1 cellular context compared by ENCODE assay signal in the genomic region with DNA sequence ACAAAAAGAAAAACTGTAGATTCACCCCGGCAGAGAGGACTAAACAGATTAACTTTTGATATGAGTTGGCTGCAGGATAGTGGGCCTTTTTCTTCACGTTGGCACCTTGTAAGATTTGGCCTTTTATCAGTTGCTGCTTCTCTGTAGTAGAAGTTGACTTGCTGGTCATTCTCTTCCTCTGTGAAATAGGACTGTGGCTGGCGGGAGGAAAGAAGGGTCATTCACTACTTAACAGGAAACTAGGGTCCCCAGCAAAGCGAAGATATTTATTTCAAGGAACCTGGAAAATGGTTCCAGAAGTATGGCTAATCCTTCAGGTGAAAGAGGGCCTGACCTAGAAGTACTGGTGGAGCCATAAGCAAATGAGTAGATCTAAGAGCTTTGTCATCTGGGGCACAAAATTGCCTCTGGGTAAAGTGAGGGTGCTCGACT.
TF ChIP-seq lines count a peak whose summit lies in the region.

No MANE protein-coding gene starts in this region.

TF ChIP-seq in K562, 482 proteins besides CTCF, POLR2A, EP300 and RAD21 (continued from another document and continues in another):
- TF ChIP-seq HDAC8 (tag; IDR thresholded peaks at IDR 0.05) (0 out of 2 replicates have a peak, but pooled peaks have one; percentile 8), MIER1 (IDR thresholded peaks at IDR 0.05; ENCODE audit: low read depth) (peak; percentile 75; the same call in 1 of the 2 replicates), BHLHE40 (IDR thresholded peaks at IDR 0.05; ENCODE audit: low read length) (no peak), ZNF324 (CRISPR knock-in tag; IDR thresholded peaks at IDR 0.05) (no peak), FOXJ2 (tag; IDR thresholded peaks at IDR 0.05) (no peak), TAF9B (IDR thresholded peaks at IDR 0.05; ENCODE audit: partially characterized antibody) (no peak), HDAC1 (IDR thresholded peaks at IDR 0.05) (0 out of 4 replicates have a peak, but pooled peaks of 1 of the 2 experiments have one; percentile 6), ZZZ3 (IDR thresholded peaks at IDR 0.05) (peak; percentile 3; the same call in 1 of the 2 replicates), PTRF (tag; IDR thresholded peaks at IDR 0.05) (peak; percentile 67; the same call in 1 of the 2 replicates), PYGO2 (tag; IDR thresholded peaks at IDR 0.05) (peak; percentile 75; the same call in 1 of the 2 replicates), ZNF766 (CRISPR knock-in tag; conservative IDR thresholded peaks at IDR 0.05) (0 out of 2 replicates have a peak, but pooled peaks have one; percentile 56), FOSL1 (tag; conservative IDR thresholded peaks at IDR 0.05) (0 out of 2 replicates have a peak, but pooled peaks have one; percentile 31), GTF2E2 (tag; IDR thresholded peaks at IDR 0.05) (peak; percentile 74; the same call in 1 of the 2 replicates), CC2D1A (IDR thresholded peaks at IDR 0.05) (no peak; the same call in 1 of the 2 replicates), ZNF695 (CRISPR knock-in tag; IDR thresholded peaks at IDR 0.05) (peak; percentile 34; the same call in 1 of the 2 replicates), KLF1 (tag; IDR thresholded peaks at IDR 0.05) (no peak), POLR2G (IDR thresholded peaks at IDR 0.05; ENCODE audit: low read depth, low read length) (no peak), ZFP36 (IDR thresholded peaks at IDR 0.05; ENCODE audit: low read depth, low read length, partially characterized antibody) (no peak), ZNF431 (CRISPR knock-in tag; IDR thresholded peaks at IDR 0.05) (no peak), MTA3 (IDR thresholded peaks at IDR 0.05; ENCODE audit: borderline replicate concordance) (peak; percentile 8; the same call in 1 of the 2 replicates), NR2C2 (CRISPR knock-in tag; IDR thresholded peaks at IDR 0.05) (no peak), NR2C2 (tag; IDR thresholded peaks at IDR 0.05) (peak; percentile 93), KLF10 (CRISPR knock-in tag; IDR thresholded peaks at IDR 0.05) (no peak), ZNF584 (CRISPR knock-in tag; IDR thresholded peaks at IDR 0.05; ENCODE audit: low read depth) (peak; percentile 71; the same call in 1 of the 2 replicates), ZNF444 (CRISPR knock-in tag; IDR thresholded peaks at IDR 0.05) (peak; percentile 62; the same call in 1 of the 2 replicates)
- TF ChIP-seq, protein P1, sequence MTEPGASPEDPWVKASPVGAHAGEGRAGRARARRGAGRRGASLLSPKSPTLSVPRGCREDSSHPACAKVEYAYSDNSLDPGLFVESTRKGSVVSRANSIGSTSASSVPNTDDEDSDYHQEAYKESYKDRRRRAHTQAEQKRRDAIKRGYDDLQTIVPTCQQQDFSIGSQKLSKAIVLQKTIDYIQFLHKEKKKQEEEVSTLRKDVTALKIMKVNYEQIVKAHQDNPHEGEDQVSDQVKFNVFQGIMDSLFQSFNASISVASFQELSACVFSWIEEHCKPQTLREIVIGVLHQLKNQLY (CRISPR knock-in tag; conservative IDR thresholded peaks at IDR 0.05), result no peak
- TF ChIP-seq, protein P2, sequence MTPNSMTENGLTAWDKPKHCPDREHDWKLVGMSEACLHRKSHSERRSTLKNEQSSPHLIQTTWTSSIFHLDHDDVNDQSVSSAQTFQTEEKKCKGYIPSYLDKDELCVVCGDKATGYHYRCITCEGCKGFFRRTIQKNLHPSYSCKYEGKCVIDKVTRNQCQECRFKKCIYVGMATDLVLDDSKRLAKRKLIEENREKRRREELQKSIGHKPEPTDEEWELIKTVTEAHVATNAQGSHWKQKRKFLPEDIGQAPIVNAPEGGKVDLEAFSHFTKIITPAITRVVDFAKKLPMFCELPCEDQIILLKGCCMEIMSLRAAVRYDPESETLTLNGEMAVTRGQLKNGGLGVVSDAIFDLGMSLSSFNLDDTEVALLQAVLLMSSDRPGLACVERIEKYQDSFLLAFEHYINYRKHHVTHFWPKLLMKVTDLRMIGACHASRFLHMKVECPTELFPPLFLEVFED (CRISPR knock-in tag; conservative IDR thresholded peaks at IDR 0.05), result peak; percentile 48; the same call in 1 of the 2 replicates
- TF ChIP-seq, protein P3, sequence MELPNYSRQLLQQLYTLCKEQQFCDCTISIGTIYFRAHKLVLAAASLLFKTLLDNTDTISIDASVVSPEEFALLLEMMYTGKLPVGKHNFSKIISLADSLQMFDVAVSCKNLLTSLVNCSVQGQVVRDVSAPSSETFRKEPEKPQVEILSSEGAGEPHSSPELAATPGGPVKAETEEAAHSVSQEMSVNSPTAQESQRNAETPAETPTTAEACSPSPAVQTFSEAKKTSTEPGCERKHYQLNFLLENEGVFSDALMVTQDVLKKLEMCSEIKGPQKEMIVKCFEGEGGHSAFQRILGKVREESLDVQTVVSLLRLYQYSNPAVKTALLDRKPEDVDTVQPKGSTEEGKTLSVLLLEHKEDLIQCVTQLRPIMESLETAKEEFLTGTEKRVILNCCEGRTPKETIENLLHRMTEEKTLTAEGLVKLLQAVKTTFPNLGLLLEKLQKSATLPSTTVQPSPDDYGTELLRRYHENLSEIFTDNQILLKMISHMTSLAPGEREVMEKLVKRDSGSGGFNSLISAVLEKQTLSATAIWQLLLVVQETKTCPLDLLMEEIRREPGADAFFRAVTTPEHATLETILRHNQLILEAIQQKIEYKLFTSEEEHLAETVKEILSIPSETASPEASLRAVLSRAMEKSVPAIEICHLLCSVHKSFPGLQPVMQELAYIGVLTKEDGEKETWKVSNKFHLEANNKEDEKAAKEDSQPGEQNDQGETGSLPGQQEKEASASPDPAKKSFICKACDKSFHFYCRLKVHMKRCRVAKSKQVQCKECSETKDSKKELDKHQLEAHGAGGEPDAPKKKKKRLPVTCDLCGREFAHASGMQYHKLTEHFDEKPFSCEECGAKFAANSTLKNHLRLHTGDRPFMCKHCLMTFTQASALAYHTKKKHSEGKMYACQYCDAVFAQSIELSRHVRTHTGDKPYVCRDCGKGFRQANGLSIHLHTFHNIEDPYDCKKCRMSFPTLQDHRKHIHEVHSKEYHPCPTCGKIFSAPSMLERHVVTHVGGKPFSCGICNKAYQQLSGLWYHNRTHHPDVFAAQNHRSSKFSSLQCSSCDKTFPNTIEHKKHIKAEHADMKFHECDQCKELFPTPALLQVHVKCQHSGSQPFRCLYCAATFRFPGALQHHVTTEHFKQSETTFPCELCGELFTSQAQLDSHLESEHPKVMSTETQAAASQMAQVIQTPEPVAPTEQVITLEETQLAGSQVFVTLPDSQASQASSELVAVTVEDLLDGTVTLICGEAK (IDR thresholded peaks at IDR 0.05), result no peak
- TF ChIP-seq, protein P3 (CRISPR knock-in tag; IDR thresholded peaks at IDR 0.05), result no peak
- TF ChIP-seq, protein P4, sequence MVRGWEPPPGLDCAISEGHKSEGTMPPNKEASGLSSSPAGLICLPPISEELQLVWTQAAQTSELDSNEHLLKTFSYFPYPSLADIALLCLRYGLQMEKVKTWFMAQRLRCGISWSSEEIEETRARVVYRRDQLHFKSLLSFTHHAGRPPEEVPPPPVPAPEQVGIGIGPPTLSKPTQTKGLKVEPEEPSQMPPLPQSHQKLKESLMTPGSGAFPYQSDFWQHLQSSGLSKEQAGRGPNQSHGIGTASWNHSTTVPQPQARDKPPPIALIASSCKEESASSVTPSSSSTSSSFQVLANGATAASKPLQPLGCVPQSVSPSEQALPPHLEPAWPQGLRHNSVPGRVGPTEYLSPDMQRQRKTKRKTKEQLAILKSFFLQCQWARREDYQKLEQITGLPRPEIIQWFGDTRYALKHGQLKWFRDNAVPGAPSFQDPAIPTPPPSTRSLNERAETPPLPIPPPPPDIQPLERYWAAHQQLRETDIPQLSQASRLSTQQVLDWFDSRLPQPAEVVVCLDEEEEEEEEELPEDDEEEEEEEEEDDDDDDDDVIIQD (CRISPR knock-in tag; IDR thresholded peaks at IDR 0.05), result no peak
- TF ChIP-seq, protein P5, sequence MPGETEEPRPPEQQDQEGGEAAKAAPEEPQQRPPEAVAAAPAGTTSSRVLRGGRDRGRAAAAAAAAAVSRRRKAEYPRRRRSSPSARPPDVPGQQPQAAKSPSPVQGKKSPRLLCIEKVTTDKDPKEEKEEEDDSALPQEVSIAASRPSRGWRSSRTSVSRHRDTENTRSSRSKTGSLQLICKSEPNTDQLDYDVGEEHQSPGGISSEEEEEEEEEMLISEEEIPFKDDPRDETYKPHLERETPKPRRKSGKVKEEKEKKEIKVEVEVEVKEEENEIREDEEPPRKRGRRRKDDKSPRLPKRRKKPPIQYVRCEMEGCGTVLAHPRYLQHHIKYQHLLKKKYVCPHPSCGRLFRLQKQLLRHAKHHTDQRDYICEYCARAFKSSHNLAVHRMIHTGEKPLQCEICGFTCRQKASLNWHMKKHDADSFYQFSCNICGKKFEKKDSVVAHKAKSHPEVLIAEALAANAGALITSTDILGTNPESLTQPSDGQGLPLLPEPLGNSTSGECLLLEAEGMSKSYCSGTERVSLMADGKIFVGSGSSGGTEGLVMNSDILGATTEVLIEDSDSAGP (CRISPR knock-in tag; IDR thresholded peaks at IDR 0.05), result no peak
- TF ChIP-seq, protein P6, sequence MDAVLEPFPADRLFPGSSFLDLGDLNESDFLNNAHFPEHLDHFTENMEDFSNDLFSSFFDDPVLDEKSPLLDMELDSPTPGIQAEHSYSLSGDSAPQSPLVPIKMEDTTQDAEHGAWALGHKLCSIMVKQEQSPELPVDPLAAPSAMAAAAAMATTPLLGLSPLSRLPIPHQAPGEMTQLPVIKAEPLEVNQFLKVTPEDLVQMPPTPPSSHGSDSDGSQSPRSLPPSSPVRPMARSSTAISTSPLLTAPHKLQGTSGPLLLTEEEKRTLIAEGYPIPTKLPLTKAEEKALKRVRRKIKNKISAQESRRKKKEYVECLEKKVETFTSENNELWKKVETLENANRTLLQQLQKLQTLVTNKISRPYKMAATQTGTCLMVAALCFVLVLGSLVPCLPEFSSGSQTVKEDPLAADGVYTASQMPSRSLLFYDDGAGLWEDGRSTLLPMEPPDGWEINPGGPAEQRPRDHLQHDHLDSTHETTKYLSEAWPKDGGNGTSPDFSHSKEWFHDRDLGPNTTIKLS (IDR thresholded peaks at IDR 0.05; ENCODE audit: borderline replicate concordance, low read depth), result peak; percentile 7; the same call in 1 of the 2 replicates
- TF ChIP-seq, protein P7, sequence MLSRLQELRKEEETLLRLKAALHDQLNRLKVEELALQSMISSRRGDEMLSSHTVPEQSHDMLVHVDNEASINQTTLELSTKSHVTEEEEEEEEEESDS (CRISPR knock-in tag; IDR thresholded peaks at IDR 0.05), result no peak
- TF ChIP-seq, protein P8, sequence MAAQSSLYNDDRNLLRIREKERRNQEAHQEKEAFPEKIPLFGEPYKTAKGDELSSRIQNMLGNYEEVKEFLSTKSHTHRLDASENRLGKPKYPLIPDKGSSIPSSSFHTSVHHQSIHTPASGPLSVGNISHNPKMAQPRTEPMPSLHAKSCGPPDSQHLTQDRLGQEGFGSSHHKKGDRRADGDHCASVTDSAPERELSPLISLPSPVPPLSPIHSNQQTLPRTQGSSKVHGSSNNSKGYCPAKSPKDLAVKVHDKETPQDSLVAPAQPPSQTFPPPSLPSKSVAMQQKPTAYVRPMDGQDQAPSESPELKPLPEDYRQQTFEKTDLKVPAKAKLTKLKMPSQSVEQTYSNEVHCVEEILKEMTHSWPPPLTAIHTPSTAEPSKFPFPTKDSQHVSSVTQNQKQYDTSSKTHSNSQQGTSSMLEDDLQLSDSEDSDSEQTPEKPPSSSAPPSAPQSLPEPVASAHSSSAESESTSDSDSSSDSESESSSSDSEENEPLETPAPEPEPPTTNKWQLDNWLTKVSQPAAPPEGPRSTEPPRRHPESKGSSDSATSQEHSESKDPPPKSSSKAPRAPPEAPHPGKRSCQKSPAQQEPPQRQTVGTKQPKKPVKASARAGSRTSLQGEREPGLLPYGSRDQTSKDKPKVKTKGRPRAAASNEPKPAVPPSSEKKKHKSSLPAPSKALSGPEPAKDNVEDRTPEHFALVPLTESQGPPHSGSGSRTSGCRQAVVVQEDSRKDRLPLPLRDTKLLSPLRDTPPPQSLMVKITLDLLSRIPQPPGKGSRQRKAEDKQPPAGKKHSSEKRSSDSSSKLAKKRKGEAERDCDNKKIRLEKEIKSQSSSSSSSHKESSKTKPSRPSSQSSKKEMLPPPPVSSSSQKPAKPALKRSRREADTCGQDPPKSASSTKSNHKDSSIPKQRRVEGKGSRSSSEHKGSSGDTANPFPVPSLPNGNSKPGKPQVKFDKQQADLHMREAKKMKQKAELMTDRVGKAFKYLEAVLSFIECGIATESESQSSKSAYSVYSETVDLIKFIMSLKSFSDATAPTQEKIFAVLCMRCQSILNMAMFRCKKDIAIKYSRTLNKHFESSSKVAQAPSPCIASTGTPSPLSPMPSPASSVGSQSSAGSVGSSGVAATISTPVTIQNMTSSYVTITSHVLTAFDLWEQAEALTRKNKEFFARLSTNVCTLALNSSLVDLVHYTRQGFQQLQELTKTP (IDR thresholded peaks at IDR 0.05; ENCODE audit: low read depth in 1 of 2, partially characterized antibody in 2 of 2), result peak in 1 of 2 experiments; percentile 72
- TF ChIP-seq, protein P9, sequence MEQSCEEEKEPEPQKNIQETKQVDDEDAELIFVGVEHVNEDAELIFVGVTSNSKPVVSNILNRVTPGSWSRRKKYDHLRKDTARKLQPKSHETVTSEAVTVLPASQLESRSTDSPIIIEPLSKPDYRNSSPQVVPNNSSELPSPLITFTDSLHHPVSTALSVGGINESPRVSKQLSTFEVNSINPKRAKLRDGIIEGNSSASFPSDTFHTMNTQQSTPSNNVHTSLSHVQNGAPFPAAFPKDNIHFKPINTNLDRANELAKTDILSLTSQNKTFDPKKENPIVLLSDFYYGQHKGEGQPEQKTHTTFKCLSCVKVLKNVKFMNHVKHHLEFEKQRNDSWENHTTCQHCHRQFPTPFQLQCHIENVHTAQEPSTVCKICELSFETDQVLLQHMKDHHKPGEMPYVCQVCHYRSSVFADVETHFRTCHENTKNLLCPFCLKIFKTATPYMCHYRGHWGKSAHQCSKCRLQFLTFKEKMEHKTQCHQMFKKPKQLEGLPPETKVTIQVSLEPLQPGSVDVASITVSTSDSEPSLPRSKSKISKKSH (CRISPR knock-in tag; IDR thresholded peaks at IDR 0.05), result no peak
